Comparison of ENCODE assay signal across 2 cellular contexts in the genomic region with DNA sequence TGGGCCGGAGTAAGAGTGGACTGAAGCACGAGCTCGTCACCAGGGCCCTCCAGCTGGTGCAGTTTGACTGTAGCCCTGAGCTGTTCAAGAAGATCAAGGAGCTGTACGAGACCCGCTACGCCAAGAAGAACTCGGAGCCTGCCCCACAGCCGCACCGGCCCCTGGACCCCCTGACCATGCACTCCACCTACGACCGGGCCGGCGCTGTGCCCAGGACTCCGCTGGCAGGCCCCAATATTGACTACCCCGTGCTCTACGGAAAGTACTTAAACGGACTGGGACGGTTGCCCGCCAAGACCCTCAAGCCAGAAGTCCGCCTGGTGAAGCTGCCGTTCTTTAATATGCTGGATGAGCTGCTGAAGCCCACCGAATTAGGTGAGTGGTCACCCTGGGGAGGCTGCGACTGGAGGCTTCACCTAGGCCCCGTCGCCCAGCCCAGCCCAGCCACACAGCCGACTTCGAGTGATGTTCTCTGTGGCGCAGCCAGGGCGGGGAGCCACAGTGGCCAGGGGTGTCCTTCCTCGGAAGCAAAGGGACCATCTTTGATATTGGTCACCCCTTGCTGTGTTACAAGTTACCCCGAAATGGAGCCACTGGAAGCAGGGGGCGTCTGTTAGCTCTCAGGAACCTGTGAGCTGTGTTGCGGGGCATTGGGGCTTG.
TF ChIP-seq lines count a peak whose summit lies in the region.

No MANE protein-coding gene starts in this region.

TF ChIP-seq in SK-N-SH, 30 proteins besides CTCF, POLR2A, EP300 and RAD21 (continued from another document):
- no peak for TF ChIP-seq RXRA (IDR thresholded peaks at IDR 0.05; ENCODE audit: borderline replicate concordance, low read depth)
- no peak for TF ChIP-seq NFIC (IDR thresholded peaks at IDR 0.05; ENCODE audit: borderline replicate concordance)

TF ChIP-seq in SK-N-SH treated with all-trans-retinoic acid at 6 μM for 48 hours, 23 proteins besides CTCF, POLR2A, EP300 and RAD21 (continued from another document):
- no peak for TF ChIP-seq ZFP30 (CRISPR knock-in tag; IDR thresholded peaks at IDR 0.05)
- no peak for TF ChIP-seq OSR1 (CRISPR knock-in tag; IDR thresholded peaks at IDR 0.05)
- TF ChIP-seq RARB (CRISPR knock-in tag; IDR thresholded peaks at IDR 0.05): no peak
- no peak for TF ChIP-seq ZNF565 (CRISPR knock-in tag; conservative IDR thresholded peaks at IDR 0.05; ENCODE audit: low read depth)
- no peak for TF ChIP-seq ESRRG (CRISPR knock-in tag; IDR thresholded peaks at IDR 0.05)
